Comparison of ENCODE assay signal across 1 cellular context in the genomic region with DNA sequence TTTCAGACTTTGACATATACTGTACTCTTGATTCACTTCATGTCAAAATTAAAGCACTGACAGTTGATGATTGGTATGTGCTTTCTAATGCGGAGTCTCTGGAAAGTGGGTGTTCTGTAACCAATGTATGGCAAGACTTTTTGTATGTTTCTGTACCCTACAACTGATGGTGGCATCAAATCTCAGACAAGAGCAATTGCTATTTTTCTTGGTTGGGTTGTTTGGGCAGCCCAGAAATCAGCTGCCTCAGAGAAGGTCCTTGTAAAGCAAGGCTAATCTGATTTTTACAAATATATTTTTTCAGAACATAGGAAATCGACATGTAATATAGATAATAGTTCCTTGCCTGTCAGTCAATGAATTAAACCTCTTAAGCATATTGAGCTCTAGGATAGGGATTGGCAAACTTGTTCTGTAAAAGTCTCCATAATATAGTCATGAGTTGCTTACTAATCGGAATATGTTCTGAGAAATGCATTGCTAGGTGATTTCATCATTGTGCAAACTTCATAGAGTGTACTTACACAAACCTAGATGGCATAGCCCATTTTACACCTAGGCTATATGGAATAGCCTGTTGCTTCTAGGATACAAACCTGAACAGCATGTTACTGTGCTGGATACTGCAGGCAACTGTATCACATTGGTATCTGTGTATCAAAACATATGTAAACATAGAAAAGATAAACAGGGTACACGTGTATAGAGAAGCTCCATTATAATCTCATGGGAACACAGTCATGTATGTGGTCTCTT.
TF ChIP-seq lines count a peak whose summit lies in the region.

No MANE protein-coding gene starts in this region.

TF ChIP-seq in K562, 482 proteins besides CTCF, POLR2A, EP300 and RAD21 (continued from another document and continues in another):
- TF ChIP-seq, protein P1, sequence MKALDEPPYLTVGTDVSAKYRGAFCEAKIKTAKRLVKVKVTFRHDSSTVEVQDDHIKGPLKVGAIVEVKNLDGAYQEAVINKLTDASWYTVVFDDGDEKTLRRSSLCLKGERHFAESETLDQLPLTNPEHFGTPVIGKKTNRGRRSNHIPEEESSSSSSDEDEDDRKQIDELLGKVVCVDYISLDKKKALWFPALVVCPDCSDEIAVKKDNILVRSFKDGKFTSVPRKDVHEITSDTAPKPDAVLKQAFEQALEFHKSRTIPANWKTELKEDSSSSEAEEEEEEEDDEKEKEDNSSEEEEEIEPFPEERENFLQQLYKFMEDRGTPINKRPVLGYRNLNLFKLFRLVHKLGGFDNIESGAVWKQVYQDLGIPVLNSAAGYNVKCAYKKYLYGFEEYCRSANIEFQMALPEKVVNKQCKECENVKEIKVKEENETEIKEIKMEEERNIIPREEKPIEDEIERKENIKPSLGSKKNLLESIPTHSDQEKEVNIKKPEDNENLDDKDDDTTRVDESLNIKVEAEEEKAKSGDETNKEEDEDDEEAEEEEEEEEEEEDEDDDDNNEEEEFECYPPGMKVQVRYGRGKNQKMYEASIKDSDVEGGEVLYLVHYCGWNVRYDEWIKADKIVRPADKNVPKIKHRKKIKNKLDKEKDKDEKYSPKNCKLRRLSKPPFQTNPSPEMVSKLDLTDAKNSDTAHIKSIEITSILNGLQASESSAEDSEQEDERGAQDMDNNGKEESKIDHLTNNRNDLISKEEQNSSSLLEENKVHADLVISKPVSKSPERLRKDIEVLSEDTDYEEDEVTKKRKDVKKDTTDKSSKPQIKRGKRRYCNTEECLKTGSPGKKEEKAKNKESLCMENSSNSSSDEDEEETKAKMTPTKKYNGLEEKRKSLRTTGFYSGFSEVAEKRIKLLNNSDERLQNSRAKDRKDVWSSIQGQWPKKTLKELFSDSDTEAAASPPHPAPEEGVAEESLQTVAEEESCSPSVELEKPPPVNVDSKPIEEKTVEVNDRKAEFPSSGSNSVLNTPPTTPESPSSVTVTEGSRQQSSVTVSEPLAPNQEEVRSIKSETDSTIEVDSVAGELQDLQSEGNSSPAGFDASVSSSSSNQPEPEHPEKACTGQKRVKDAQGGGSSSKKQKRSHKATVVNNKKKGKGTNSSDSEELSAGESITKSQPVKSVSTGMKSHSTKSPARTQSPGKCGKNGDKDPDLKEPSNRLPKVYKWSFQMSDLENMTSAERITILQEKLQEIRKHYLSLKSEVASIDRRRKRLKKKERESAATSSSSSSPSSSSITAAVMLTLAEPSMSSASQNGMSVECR (CRISPR knock-in tag; IDR thresholded peaks at IDR 0.05): no peak
- no peak for TF ChIP-seq POLR3G (IDR thresholded peaks at IDR 0.05; ENCODE audit: extremely low read depth, insufficient read length, insufficient replicate concordance)
- no peak for TF ChIP-seq CBX1 (IDR thresholded peaks at IDR 0.05; ENCODE audit: low read depth)
- no peak for TF ChIP-seq RHOXF2B (CRISPR knock-in tag; conservative IDR thresholded peaks at IDR 0.05)
- TF ChIP-seq, protein P2, sequence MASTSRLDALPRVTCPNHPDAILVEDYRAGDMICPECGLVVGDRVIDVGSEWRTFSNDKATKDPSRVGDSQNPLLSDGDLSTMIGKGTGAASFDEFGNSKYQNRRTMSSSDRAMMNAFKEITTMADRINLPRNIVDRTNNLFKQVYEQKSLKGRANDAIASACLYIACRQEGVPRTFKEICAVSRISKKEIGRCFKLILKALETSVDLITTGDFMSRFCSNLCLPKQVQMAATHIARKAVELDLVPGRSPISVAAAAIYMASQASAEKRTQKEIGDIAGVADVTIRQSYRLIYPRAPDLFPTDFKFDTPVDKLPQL (IDR thresholded peaks at IDR 0.05; ENCODE audit: extremely low read depth, insufficient read length): no peak
- TF ChIP-seq, protein P3, sequence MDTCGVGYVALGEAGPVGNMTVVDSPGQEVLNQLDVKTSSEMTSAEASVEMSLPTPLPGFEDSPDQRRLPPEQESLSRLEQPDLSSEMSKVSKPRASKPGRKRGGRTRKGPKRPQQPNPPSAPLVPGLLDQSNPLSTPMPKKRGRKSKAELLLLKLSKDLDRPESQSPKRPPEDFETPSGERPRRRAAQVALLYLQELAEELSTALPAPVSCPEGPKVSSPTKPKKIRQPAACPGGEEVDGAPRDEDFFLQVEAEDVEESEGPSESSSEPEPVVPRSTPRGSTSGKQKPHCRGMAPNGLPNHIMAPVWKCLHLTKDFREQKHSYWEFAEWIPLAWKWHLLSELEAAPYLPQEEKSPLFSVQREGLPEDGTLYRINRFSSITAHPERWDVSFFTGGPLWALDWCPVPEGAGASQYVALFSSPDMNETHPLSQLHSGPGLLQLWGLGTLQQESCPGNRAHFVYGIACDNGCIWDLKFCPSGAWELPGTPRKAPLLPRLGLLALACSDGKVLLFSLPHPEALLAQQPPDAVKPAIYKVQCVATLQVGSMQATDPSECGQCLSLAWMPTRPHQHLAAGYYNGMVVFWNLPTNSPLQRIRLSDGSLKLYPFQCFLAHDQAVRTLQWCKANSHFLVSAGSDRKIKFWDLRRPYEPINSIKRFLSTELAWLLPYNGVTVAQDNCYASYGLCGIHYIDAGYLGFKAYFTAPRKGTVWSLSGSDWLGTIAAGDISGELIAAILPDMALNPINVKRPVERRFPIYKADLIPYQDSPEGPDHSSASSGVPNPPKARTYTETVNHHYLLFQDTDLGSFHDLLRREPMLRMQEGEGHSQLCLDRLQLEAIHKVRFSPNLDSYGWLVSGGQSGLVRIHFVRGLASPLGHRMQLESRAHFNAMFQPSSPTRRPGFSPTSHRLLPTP (IDR thresholded peaks at IDR 0.05; ENCODE audit: borderline replicate concordance, extremely low read depth, insufficient read length): no peak
- TF ChIP-seq ZKSCAN3 (CRISPR knock-in tag; IDR thresholded peaks at IDR 0.05): no peak
- TF ChIP-seq, protein P4, sequence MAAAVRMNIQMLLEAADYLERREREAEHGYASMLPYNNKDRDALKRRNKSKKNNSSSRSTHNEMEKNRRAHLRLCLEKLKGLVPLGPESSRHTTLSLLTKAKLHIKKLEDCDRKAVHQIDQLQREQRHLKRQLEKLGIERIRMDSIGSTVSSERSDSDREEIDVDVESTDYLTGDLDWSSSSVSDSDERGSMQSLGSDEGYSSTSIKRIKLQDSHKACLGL (CRISPR knock-in tag; IDR thresholded peaks at IDR 0.05; ENCODE audit: borderline replicate concordance, poor library complexity, severe bottlenecking): no peak
- TF ChIP-seq ZNF384 (IDR thresholded peaks at IDR 0.05; ENCODE audit: low read depth, low read length): no peak
- TF ChIP-seq GABPA (tag; conservative IDR thresholded peaks at IDR 0.05; ENCODE audit: low read depth): no peak
- no peak for TF ChIP-seq CC2D1A (IDR thresholded peaks at IDR 0.05)
- TF ChIP-seq DACH1 (IDR thresholded peaks at IDR 0.05; ENCODE audit: partially characterized antibody): no peak
- peak; percentile 64; the same call in 1 of the 2 replicates for TF ChIP-seq BACH1 (tag; IDR thresholded peaks at IDR 0.05)
- no peak for TF ChIP-seq SMC3 (conservative IDR thresholded peaks at IDR 0.05; ENCODE audit: insufficient read depth, low read depth, low read length)
- TF ChIP-seq PYGO2 (tag; IDR thresholded peaks at IDR 0.05): no peak
- no peak for TF ChIP-seq ZNF707 (CRISPR knock-in tag; conservative IDR thresholded peaks at IDR 0.05)
- no peak; the same call in 1 of the 2 replicates for TF ChIP-seq KLF6 (CRISPR knock-in tag; IDR thresholded peaks at IDR 0.05; ENCODE audit: borderline replicate concordance)
- no peak for TF ChIP-seq ZNF140 (CRISPR knock-in tag; IDR thresholded peaks at IDR 0.05)
- TF ChIP-seq HDAC8 (tag; IDR thresholded peaks at IDR 0.05): peak; percentile 6; the same call in 1 of the 2 replicates
- TF ChIP-seq XRCC5 (IDR thresholded peaks at IDR 0.05; ENCODE audit: low read depth, low read length): no peak
- TF ChIP-seq ZNF253 (CRISPR knock-in tag; conservative IDR thresholded peaks at IDR 0.05): no peak
- TF ChIP-seq PHTF2 (CRISPR knock-in tag; IDR thresholded peaks at IDR 0.05): no peak
- TF ChIP-seq PHB (CRISPR knock-in tag; IDR thresholded peaks at IDR 0.05): no peak
- no peak for TF ChIP-seq CHCHD3 (CRISPR knock-in tag; IDR thresholded peaks at IDR 0.05)
- TF ChIP-seq FOXP1 (CRISPR knock-in tag; IDR thresholded peaks at IDR 0.05): no peak
- TF ChIP-seq NFE2L1 (tag; IDR thresholded peaks at IDR 0.05; ENCODE audit: borderline replicate concordance, low read depth): no peak
- no peak for TF ChIP-seq HDAC6 (IDR thresholded peaks at IDR 0.05; ENCODE audit: low read depth, low read length)
- TF ChIP-seq MCM7 (IDR thresholded peaks at IDR 0.05): no peak
- TF ChIP-seq, protein P5, sequence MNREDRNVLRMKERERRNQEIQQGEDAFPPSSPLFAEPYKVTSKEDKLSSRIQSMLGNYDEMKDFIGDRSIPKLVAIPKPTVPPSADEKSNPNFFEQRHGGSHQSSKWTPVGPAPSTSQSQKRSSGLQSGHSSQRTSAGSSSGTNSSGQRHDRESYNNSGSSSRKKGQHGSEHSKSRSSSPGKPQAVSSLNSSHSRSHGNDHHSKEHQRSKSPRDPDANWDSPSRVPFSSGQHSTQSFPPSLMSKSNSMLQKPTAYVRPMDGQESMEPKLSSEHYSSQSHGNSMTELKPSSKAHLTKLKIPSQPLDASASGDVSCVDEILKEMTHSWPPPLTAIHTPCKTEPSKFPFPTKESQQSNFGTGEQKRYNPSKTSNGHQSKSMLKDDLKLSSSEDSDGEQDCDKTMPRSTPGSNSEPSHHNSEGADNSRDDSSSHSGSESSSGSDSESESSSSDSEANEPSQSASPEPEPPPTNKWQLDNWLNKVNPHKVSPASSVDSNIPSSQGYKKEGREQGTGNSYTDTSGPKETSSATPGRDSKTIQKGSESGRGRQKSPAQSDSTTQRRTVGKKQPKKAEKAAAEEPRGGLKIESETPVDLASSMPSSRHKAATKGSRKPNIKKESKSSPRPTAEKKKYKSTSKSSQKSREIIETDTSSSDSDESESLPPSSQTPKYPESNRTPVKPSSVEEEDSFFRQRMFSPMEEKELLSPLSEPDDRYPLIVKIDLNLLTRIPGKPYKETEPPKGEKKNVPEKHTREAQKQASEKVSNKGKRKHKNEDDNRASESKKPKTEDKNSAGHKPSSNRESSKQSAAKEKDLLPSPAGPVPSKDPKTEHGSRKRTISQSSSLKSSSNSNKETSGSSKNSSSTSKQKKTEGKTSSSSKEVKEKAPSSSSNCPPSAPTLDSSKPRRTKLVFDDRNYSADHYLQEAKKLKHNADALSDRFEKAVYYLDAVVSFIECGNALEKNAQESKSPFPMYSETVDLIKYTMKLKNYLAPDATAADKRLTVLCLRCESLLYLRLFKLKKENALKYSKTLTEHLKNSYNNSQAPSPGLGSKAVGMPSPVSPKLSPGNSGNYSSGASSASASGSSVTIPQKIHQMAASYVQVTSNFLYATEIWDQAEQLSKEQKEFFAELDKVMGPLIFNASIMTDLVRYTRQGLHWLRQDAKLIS (CRISPR knock-in tag; IDR thresholded peaks at IDR 0.05): no peak
- TF ChIP-seq PRPF4 (IDR thresholded peaks at IDR 0.05; ENCODE audit: insufficient read depth, low read depth, low read length, poor library complexity, severe bottlenecking): no peak
- TF ChIP-seq, protein P6, sequence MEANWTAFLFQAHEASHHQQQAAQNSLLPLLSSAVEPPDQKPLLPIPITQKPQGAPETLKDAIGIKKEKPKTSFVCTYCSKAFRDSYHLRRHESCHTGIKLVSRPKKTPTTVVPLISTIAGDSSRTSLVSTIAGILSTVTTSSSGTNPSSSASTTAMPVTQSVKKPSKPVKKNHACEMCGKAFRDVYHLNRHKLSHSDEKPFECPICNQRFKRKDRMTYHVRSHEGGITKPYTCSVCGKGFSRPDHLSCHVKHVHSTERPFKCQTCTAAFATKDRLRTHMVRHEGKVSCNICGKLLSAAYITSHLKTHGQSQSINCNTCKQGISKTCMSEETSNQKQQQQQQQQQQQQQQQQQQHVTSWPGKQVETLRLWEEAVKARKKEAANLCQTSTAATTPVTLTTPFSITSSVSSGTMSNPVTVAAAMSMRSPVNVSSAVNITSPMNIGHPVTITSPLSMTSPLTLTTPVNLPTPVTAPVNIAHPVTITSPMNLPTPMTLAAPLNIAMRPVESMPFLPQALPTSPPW (CRISPR knock-in tag; IDR thresholded peaks at IDR 0.05): peak; percentile 19; the same call in 1 of the 2 replicates
- peak; percentile 87 to 96; a peak in 3 of 4 replicates for TF ChIP-seq TRIM24 (IDR thresholded peaks at IDR 0.05)
- TF ChIP-seq ZSCAN32 (CRISPR knock-in tag; IDR thresholded peaks at IDR 0.05): peak; percentile 71
- no peak for TF ChIP-seq ERF (CRISPR knock-in tag; IDR thresholded peaks at IDR 0.05)
- TF ChIP-seq, protein P7, sequence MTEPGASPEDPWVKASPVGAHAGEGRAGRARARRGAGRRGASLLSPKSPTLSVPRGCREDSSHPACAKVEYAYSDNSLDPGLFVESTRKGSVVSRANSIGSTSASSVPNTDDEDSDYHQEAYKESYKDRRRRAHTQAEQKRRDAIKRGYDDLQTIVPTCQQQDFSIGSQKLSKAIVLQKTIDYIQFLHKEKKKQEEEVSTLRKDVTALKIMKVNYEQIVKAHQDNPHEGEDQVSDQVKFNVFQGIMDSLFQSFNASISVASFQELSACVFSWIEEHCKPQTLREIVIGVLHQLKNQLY (CRISPR knock-in tag; conservative IDR thresholded peaks at IDR 0.05): no peak
- no peak for TF ChIP-seq HNRNPH1 (optimal IDR thresholded peaks at IDR 0.05; ENCODE audit: low read depth, low read length)
- no peak for TF ChIP-seq HNRNPL (IDR thresholded peaks at IDR 0.05; ENCODE audit: low read depth, low read length)
- TF ChIP-seq, protein P8, sequence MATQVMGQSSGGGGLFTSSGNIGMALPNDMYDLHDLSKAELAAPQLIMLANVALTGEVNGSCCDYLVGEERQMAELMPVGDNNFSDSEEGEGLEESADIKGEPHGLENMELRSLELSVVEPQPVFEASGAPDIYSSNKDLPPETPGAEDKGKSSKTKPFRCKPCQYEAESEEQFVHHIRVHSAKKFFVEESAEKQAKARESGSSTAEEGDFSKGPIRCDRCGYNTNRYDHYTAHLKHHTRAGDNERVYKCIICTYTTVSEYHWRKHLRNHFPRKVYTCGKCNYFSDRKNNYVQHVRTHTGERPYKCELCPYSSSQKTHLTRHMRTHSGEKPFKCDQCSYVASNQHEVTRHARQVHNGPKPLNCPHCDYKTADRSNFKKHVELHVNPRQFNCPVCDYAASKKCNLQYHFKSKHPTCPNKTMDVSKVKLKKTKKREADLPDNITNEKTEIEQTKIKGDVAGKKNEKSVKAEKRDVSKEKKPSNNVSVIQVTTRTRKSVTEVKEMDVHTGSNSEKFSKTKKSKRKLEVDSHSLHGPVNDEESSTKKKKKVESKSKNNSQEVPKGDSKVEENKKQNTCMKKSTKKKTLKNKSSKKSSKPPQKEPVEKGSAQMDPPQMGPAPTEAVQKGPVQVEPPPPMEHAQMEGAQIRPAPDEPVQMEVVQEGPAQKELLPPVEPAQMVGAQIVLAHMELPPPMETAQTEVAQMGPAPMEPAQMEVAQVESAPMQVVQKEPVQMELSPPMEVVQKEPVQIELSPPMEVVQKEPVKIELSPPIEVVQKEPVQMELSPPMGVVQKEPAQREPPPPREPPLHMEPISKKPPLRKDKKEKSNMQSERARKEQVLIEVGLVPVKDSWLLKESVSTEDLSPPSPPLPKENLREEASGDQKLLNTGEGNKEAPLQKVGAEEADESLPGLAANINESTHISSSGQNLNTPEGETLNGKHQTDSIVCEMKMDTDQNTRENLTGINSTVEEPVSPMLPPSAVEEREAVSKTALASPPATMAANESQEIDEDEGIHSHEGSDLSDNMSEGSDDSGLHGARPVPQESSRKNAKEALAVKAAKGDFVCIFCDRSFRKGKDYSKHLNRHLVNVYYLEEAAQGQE (CRISPR knock-in tag; IDR thresholded peaks at IDR 0.05; ENCODE audit: low read depth): no peak
- 0 out of 2 replicates have a peak, but pooled peaks have one; percentile 9 for TF ChIP-seq ZNF324 (CRISPR knock-in tag; IDR thresholded peaks at IDR 0.05)
- no peak for TF ChIP-seq ZNF780A (CRISPR knock-in tag; IDR thresholded peaks at IDR 0.05)
- TF ChIP-seq CCNT2 (IDR thresholded peaks at IDR 0.05; ENCODE audit: borderline replicate concordance, extremely low read depth, insufficient read length, low read depth, low read length): no peak
- TF ChIP-seq BHLHE40 (IDR thresholded peaks at IDR 0.05; ENCODE audit: low read length): no peak
- TF ChIP-seq ETV5 (CRISPR knock-in tag; IDR thresholded peaks at IDR 0.05; ENCODE audit: low read depth): no peak
- TF ChIP-seq HNRNPUL1 (IDR thresholded peaks at IDR 0.05; ENCODE audit: low read length): no peak
- TF ChIP-seq MAFF (IDR thresholded peaks at IDR 0.05; ENCODE audit: low read length): no peak
- no peak for TF ChIP-seq FOXA1 (IDR thresholded peaks at IDR 0.05; ENCODE audit: borderline replicate concordance)
